Comparison of ENCODE assay signal across 19 cellular contexts in the genomic region with DNA sequence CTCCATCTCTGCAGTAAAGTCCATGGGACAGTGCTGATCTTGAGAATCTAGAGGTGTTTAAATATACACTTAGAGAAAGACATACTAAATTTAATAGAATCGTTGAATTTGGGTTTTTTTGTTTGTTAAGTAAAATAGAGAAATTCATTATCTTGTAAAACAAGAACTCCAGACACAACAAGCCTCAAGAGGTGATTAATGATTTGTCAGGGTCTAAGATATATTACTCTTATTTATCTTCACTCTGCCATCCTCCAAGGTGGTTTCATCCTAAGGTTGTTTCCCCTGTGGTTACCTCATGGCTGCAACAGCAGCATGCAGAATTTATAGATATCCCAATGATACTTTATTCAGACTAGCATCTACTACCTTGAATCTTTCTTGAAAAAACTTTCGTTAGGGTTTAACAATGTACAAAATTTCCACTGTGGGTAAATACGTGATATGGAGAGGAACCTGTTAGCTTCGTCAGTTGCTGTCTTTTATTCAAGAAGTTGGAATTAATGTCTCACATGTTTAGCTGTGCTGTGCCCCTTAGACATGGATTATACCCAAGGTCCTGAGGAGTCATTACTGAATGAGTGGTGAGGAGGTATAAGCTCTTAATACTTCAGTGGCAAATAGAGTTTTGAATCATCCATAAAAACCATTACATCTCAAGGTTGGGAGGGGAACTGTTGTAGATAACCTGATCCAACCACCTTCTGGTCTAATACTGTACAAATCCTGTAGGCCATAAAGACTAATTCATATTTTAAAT.
DNase-seq lines count a peak whose midpoint lies in the region; FAIRE-seq and TF ChIP-seq lines count a peak whose summit lies in the region.
"Had no signal": no experiment of that assay in that cellular context is flagged by ENCODE, and none has a peak within 500 bp of the region (broad histone marks: within the 10 kb centered on the region; RNA-seq: fewer than 3 reads in every experiment).

No MANE protein-coding gene starts in this region.

- no peak for TF ChIP-seq CTCF in astrocyte of the spinal cord (IDR thresholded peaks at IDR 0.05; ENCODE audit: low read depth, low read length)
- no peak for TF ChIP-seq CTCF in osteoblast (IDR thresholded peaks at IDR 0.05; ENCODE audit: extremely low read depth, low read depth, low read length)
- TF ChIP-seq CTCF in GM10248 (IDR thresholded peaks at IDR 0.05; ENCODE audit: control extremely low read depth, extremely low read depth, low read depth, missing control alignments): no peak

- CTCF ChIA-PET in GM10248 (lab: Yijun Ruan, JAX): interaction anchor here (1.1 to 1.5 kb wide), 5 partner anchors 10 to 25 kb away, joined by 3 to 6 read pairs (median 4); no protein-coding TSS in a partner anchor

- H3K9me3 ChIP-seq in osteoblast (ENCODE audit: low read depth, low read length): no peaks in the 10 kb centered on the region
- H3K9me3 ChIP-seq: Peyer's patch had no signal

- H3K27me3 ChIP-seq in osteoblast (ENCODE audit: insufficient read depth, low read length): no peaks in the 10 kb centered on the region
- H3K27me3 ChIP-seq: Peyer's patch had no signal

- peak overlapping the region; percentile 89 for H3K27ac ChIP-seq in osteoblast (ENCODE audit: low read depth, low read length)
- H3K27ac ChIP-seq: KMS-11, Peyer's patch had no signal

- no peak overlapping the region for H3K4me2 ChIP-seq in osteoblast (ENCODE audit: insufficient read depth, low read length)
- H3K4me2 ChIP-seq: KMS-11 had no signal

- POLR2A ChIA-PET in GM10248 (lab: Yijun Ruan, JAX): no interaction called here

- no peaks in the 10 kb centered on the region for H4K20me1 ChIP-seq in osteoblast (ENCODE audit: insufficient read depth, low read length)

- DNase-seq in GM19239 (ENCODE audit: insufficient read length, low spot score): no peak
- DNase-seq in M059J (ENCODE audit: low read depth): peak; percentile 6
- DNase-seq in astrocyte of the spinal cord (ENCODE audit: low read depth, low spot score): peak; percentile 3
- DNase-seq in osteoblast (ENCODE audit: insufficient read length, low spot score, missing footprints): no peak
- DNase-seq in AG08396 (ENCODE audit: low spot score): no peak
- no peak for DNase-seq in pons (ENCODE audit: low spot score)
- no peak for DNase-seq in GM10248 (ENCODE audit: extremely low spot score)
- DNase-seq: CD4-positive, CD25-positive, alpha-beta regulatory T cell; GOT3; MV-4-11; NCI-H1105 treated with DMSO at 0.1 percent for 48 hours; NCI-H2081; NCI-H2171; NCI-H345; NCI-H524 treated with DMSO at 0.1 percent for 48 hours; NCI-H82; Peyer's patch had no signal

- H3K4me3 ChIP-seq in astrocyte of the spinal cord (ENCODE audit: low read depth, low read length) (no peak overlapping the region), osteoblast (ENCODE audit: insufficient read depth, low read length) (no peak overlapping the region)
- H3K4me3 ChIP-seq: Peyer's patch had no signal

- H3K36me3 ChIP-seq in osteoblast (ENCODE audit: insufficient read depth, low read length): peaks cover 3% of the 10 kb centered on the region

- peak; percentile 33 for FAIRE-seq in GM19239 (lab: Jason Lieb, UNC)
- FAIRE-seq: GM18507 had no signal

- H2AFZ ChIP-seq in osteoblast (ENCODE audit: low read length): no peak overlapping the region

- peaks cover 11% of the 10 kb centered on the region for H3K4me1 ChIP-seq in osteoblast (ENCODE audit: insufficient read depth, low read length)
- H3K4me1 ChIP-seq: Peyer's patch had no signal

- in situ Hi-C loops in astrocyte of the spinal cord (cut with HindIII; ENCODE audit: low sequenced_read_pairs): no loop called here

- H3K79me2 ChIP-seq in osteoblast (ENCODE audit: insufficient read depth, low read length): no peaks in the 10 kb centered on the region

Comparison
In these comparisons a context has a peak if more than half of its experiments do, and no peak if none do; other contexts are left out.
1. DNase-seq: peak in M059J (single experiment) and astrocyte of the spinal cord (single experiment); none in GM19239 (single experiment), osteoblast (single experiment), AG08396 (single experiment), pons (single experiment) and GM10248 (single experiment).